Comparison of ENCODE assay signal across 27 cellular contexts in genomic region chr2:179140546-179140945, GRCh38.
"Had no signal": no experiment of that assay in that cellular context is flagged by ENCODE, and none has a peak within 500 bp of the region (broad histone marks: within the 10 kb centered on the region; RNA-seq: fewer than 3 reads in every experiment).

No MANE protein-coding gene starts in this region.

- FAIRE-seq: islet of Langerhans, small intestine had no signal

- H3K9me3 ChIP-seq: colonic mucosa, heart right ventricle, left lung, right lobe of liver, thyroid gland had no signal

- H3K27ac ChIP-seq: colonic mucosa, epithelial cell of prostate, heart right ventricle, left lung, neural progenitor cell, parathyroid adenoma, right lobe of liver, thyroid gland had no signal

- H3K27me3 ChIP-seq: colonic mucosa, heart right ventricle, left lung, neural progenitor cell, right lobe of liver, thyroid gland had no signal

- H3K4me1 ChIP-seq: colonic mucosa, left lung, neural progenitor cell, parathyroid adenoma, right lobe of liver, thyroid gland had no signal

- DNase-seq: colonic mucosa; effector CD8-positive, alpha-beta T cell; endodermal cell; foreskin melanocyte; glutamatergic neuron; heart right ventricle; hippocampal formation; left cardiac atrium; left lung; mesenchymal stem cell; naive thymus-derived CD4-positive, alpha-beta T cell; right lobe of liver; small intestine; stimulated activated CD4-positive, alpha-beta T cell treated with anti-CD3 and anti-CD28 coated beads, Interleukin-15, amount 100 ng/mL, for 24 hours; stimulated activated CD4-positive, alpha-beta T cell treated with anti-CD3 and anti-CD28 coated beads, Interleukin-2, amount 100 ng/mL, for 48 hours; stimulated activated naive CD4-positive, alpha-beta T cell; stimulated activated naive CD8-positive, alpha-beta T cell treated with anti-CD3 and anti-CD28 coated beads, Interleukin-15, amount 100 ng/mL, for 72 hours; thyroid gland had no signal

- H3K4me2 ChIP-seq: neural progenitor cell had no signal

- H3K27me3 Mint-ChIP-seq: dendritic cell treated with granulocyte-macrophage colony-stimulating factor and Interleukin-4, amounts not matched to agents 40 ng/mL and 50 ng/mL, for 4 days; naive thymus-derived CD4-positive, alpha-beta T cell; progenitor cell of endocrine pancreas; stimulated activated naive CD8-positive, alpha-beta T cell treated with anti-CD3 and anti-CD28 coated beads, Interleukin-15, amount 100 ng/mL, for 72 hours had no signal

- ATAC-seq: esophagus mucosa; left lung; naive thymus-derived CD4-positive, alpha-beta T cell; right lobe of liver; stimulated activated naive CD8-positive, alpha-beta T cell treated with anti-CD3 and anti-CD28 coated beads, Interleukin-15, amount 100 ng/mL, for 72 hours had no signal

- H3K27ac Mint-ChIP-seq: dendritic cell treated with granulocyte-macrophage colony-stimulating factor and Interleukin-4, amounts not matched to agents 40 ng/mL and 50 ng/mL, for 4 days; endodermal cell; mesothelial cell of epicardium; naive thymus-derived CD4-positive, alpha-beta T cell; nephron; neural progenitor cell; progenitor cell of endocrine pancreas; stimulated activated naive CD8-positive, alpha-beta T cell treated with anti-CD3 and anti-CD28 coated beads, Interleukin-15, amount 100 ng/mL, for 72 hours had no signal

- H3K4me1 Mint-ChIP-seq: endodermal cell; mesothelial cell of epicardium; naive thymus-derived CD4-positive, alpha-beta T cell; nephron; neural progenitor cell; stimulated activated naive CD8-positive, alpha-beta T cell treated with anti-CD3 and anti-CD28 coated beads, Interleukin-15, amount 100 ng/mL, for 72 hours had no signal

- H3K9ac ChIP-seq: neural progenitor cell, parathyroid adenoma had no signal

- H2AFZ ChIP-seq: neural progenitor cell, parathyroid adenoma had no signal

- H3K9me3 Mint-ChIP-seq: dendritic cell treated with granulocyte-macrophage colony-stimulating factor and Interleukin-4, amounts not matched to agents 40 ng/mL and 50 ng/mL, for 4 days; endodermal cell; mesothelial cell of epicardium; naive thymus-derived CD4-positive, alpha-beta T cell; nephron; neural progenitor cell; stimulated activated naive CD8-positive, alpha-beta T cell treated with anti-CD3 and anti-CD28 coated beads, Interleukin-15, amount 100 ng/mL, for 72 hours had no signal

- H3K4me3 ChIP-seq: colonic mucosa, heart right ventricle, left lung, neural progenitor cell, right lobe of liver, thyroid gland had no signal

- H3K4me3 Mint-ChIP-seq: dendritic cell treated with granulocyte-macrophage colony-stimulating factor and Interleukin-4, amounts not matched to agents 40 ng/mL and 50 ng/mL, for 4 days; endodermal cell; mesothelial cell of epicardium; naive thymus-derived CD4-positive, alpha-beta T cell; nephron; neural progenitor cell; stimulated activated naive CD8-positive, alpha-beta T cell treated with anti-CD3 and anti-CD28 coated beads, Interleukin-15, amount 100 ng/mL, for 72 hours had no signal

- H3K36me3 ChIP-seq: colonic mucosa, neural progenitor cell, thyroid gland had no signal

- H3K79me2 ChIP-seq: parathyroid adenoma had no signal
